1 cellular context compared by ENCODE assay signal in genomic region chr20:51470521-51470875, GRCh38.
TF ChIP-seq lines count a peak whose summit lies in the region.

No MANE protein-coding gene starts in this region.

TF ChIP-seq in IMR-90, 13 proteins besides CTCF, POLR2A, EP300 and RAD21:
- TF ChIP-seq USF2 (IDR thresholded peaks at IDR 0.05; ENCODE audit: low read depth, low read length), result no peak
- TF ChIP-seq CHD1 (IDR thresholded peaks at IDR 0.05; ENCODE audit: low read depth, low read length), result no peak
- TF ChIP-seq MAZ (IDR thresholded peaks at IDR 0.05; ENCODE audit: borderline replicate concordance, low read depth, low read length), result no peak
- TF ChIP-seq NFE2L2 (IDR thresholded peaks at IDR 0.05; ENCODE audit: low read depth, low read length), result no peak
- TF ChIP-seq CEBPB (IDR thresholded peaks at IDR 0.05; ENCODE audit: low read depth, low read length), result no peak
- no peak for TF ChIP-seq MXI1 (IDR thresholded peaks at IDR 0.05; ENCODE audit: borderline replicate concordance, low read depth, low read length)
- TF ChIP-seq FOS (IDR thresholded peaks at IDR 0.05; ENCODE audit: low read depth, low read length), result no peak
- TF ChIP-seq RCOR1 (IDR thresholded peaks at IDR 0.05; ENCODE audit: insufficient replicate concordance, low read length), result no peak
- TF ChIP-seq SMC3 (IDR thresholded peaks at IDR 0.05; ENCODE audit: low read depth, low read length), result no peak
- TF ChIP-seq BHLHE40 (IDR thresholded peaks at IDR 0.05; ENCODE audit: low read depth, low read length), result no peak
- no peak for TF ChIP-seq MAFK (IDR thresholded peaks at IDR 0.05; ENCODE audit: low read depth, low read length)
